ENCODE assay signal across 8 cellular contexts in the genomic region with DNA sequence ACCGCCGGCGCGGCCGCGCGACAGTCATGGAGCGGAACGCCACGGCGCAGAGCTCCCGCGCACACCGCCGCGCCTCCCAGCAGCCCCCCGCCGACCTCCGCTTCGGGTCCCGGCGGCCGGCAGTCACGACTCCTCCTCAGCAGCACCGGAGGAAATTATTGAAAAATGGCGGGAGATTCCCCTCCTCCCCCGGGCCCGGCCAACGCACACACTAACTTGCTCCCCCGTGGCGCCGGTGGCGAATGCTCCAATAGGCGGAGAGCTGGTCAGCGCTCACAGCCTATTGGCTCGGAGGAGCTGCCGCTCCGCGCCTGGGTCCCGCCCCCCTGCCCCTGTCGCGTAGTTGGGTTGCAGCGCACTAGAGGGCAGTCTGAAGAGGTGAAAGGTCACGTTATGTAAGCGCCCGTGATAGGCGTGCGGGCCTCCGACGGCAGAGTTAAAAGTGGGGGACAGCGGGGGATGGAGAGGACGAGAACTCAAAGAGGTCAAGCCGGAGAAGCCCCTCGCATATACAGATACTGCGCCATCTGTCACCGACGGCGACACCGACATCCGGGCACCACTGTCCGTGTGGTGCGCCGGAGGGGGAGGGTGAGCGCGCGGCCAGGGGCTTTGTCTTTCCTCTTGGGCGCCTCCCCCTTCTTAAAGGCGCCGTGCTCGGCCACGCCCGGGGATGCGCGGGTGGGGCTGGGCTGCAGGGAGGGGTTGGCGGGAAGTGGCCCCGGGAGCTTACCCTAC. TPM values are rescaled to one million over a fixed set of nuclear protein-coding genes. Genes with fewer than 3 reads are reported as not detected.
DNase-seq lines count a peak whose midpoint lies in the region; ATAC-seq, FAIRE-seq and TF ChIP-seq lines count a peak whose summit lies in the region.

Gene BAZ1B (minus strand): TSS at position 213 of the 738 bp plus-strand sequence. CDS start 360 bp downstream, outside the sequence.

- no peak for FAIRE-seq in pancreas (lab: Jason Lieb, UNC)

- peak within 1 kb of the TSS; percentile 94 for H3K4me3 Mint-ChIP-seq in activated naive CD8-positive, alpha-beta T cell treated with anti-CD3 and anti-CD28 coated beads, Interleukin-2, amount 50 U/mL, for 24 hours

- H3K9me3 Mint-ChIP-seq in activated naive CD8-positive, alpha-beta T cell treated with anti-CD3 and anti-CD28 coated beads, Interleukin-2, amount 50 U/mL, for 24 hours = no peaks in the 10 kb centered on the region

- 0 out of 2 replicates have a peak, but pooled peaks have one; percentile 8 for TF ChIP-seq CTCF in GM12874 (IDR thresholded peaks at IDR 0.05; ENCODE audit: insufficient read depth, low read depth, low read length)
- TF ChIP-seq CTCF in pancreas (IDR thresholded peaks at IDR 0.05) = no peak
- no peak for TF ChIP-seq CTCF in tibial artery (IDR thresholded peaks at IDR 0.05)

- H3K4me1 Mint-ChIP-seq in activated naive CD8-positive, alpha-beta T cell treated with anti-CD3 and anti-CD28 coated beads, Interleukin-2, amount 50 U/mL, for 24 hours = peaks cover 68% of the 10 kb centered on the region

- H3K27ac ChIP-seq in pancreas (peak within 1 kb of the TSS; percentile 80 to 97 (median 90)), tibial artery (peak within 1 kb of the TSS; percentile 95 to 96)

- H3K9me3 ChIP-seq in pancreas = no peaks in the 10 kb centered on the region
- H3K9me3 ChIP-seq in tibial artery = no peaks in the 10 kb centered on the region

- H3K4me1 ChIP-seq in pancreas = peaks cover 13 to 27% (median 25%) of the 10 kb centered on the region in 3 donors
- H3K4me1 ChIP-seq in tibial artery = peaks cover 6 to 42% (median 29%) of the 10 kb centered on the region in 4 donors

- DNase-seq in NCI-H1417 treated with DMSO at 0.1 percent for 48 hours (lab: John Stamatoyannopoulos, UW) (peak; percentile 97), SW480 (ENCODE audit: low spot score) (peak; percentile 100), Right ventricle myocardium superior (peak; percentile 98), pancreas (peak; percentile 95 to 99 (median 98)), tibial artery (peak; percentile 98 to 99)
- DNase-seq in activated naive CD8-positive, alpha-beta T cell treated with anti-CD3 and anti-CD28 coated beads, Interleukin-2, amount 50 U/mL, for 24 hours = peak; percentile 97

- ATAC-seq in HG02763 (IDR thresholded peaks at IDR 0.05; ENCODE audit: unreplicated experiment) (peak; percentile 82), Right ventricle myocardium superior (ENCODE audit: poor library complexity) (peak; percentile 98), pancreas (peak; percentile 96 to 99 (median 96))
- peak; percentile 93 for ATAC-seq in activated naive CD8-positive, alpha-beta T cell treated with anti-CD3 and anti-CD28 coated beads, Interleukin-2, amount 50 U/mL, for 24 hours

- no peaks in the 10 kb centered on the region for H3K27me3 ChIP-seq in pancreas
- no peaks in the 10 kb centered on the region for H3K27me3 ChIP-seq in tibial artery

- peaks cover 38% of the 10 kb centered on the region for H3K36me3 Mint-ChIP-seq in activated naive CD8-positive, alpha-beta T cell treated with anti-CD3 and anti-CD28 coated beads, Interleukin-2, amount 50 U/mL, for 24 hours (ENCODE audit: low read depth)

- peak within 1 kb of the TSS; percentile 97 for H3K27ac Mint-ChIP-seq in activated naive CD8-positive, alpha-beta T cell treated with anti-CD3 and anti-CD28 coated beads, Interleukin-2, amount 50 U/mL, for 24 hours

- H3K36me3 ChIP-seq in pancreas (no peaks in the 10 kb centered on the region), tibial artery (peaks cover 0 to 2% (median 0%) of the 10 kb centered on the region in 3 donors)

- intact Hi-C loops in Right ventricle myocardium superior (cut with DNase I) (loop anchor here (5.0 kb wide), 1 partner anchor 35 kb away; the partner anchor contains the start of gene BCL7B), pancreas (cut with DNase I) (no loop called here), tibial artery (cut with DNase I; ENCODE audit: low total_unique reads) (no loop called here)

- no peaks in the 10 kb centered on the region for H3K27me3 Mint-ChIP-seq in activated naive CD8-positive, alpha-beta T cell treated with anti-CD3 and anti-CD28 coated beads, Interleukin-2, amount 50 U/mL, for 24 hours

- WGBS in pancreas, 2 donors = 0% methylated on average over 41 to 76 of the region's 76 CpGs

- H3K4me3 ChIP-seq in pancreas (peak within 1 kb of the TSS; percentile 64 to 96 (median 89)), tibial artery (peak within 1 kb of the TSS; percentile 79 to 99)

RNA-seq across cellular contexts. Expression of gene BAZ1B, which starts in this region (rescaled TPM):
- total RNA-seq in Right ventricle myocardium superior (36.8 TPM), pancreas (10 to 100 TPM; 16.1 to 29.0 (median 18.9) TPM)
- polyA plus RNA-seq in pancreas = 10 to 100 TPM; 11.6 to 12.8 TPM

Comparison
In these comparisons a context has a peak if more than half of its experiments do, and no peak if none do; other contexts are left out.
1. Peak in every context shown above with its lines: DNase-seq, ATAC-seq, H3K4me3 ChIP-seq and H3K27ac ChIP-seq.